24 cellular contexts compared by ENCODE assay signal in the genomic region with DNA sequence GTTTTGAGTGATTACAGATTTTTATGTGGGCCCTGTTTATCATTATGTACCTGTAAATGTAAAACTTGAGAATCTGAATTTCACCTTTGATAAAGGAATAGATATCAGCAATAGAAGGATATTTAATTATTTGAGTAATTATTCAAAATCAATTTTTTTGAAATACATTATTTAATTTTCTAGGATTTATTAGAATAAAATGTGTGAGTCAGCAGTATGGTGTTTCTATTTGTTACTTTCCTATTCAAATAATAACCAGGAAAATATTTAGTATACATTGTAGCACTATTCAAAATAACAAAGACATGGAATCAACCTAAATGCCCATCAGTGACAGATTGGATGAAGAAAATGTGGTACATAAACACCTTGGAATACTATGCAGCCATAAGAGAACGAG.
"Had no signal": no experiment of that assay in that cellular context is flagged by ENCODE, and none has a peak within 500 bp of the region (broad histone marks: within the 10 kb centered on the region; RNA-seq: fewer than 3 reads in every experiment).

No MANE protein-coding gene starts in this region.

- H3K4me1 Mint-ChIP-seq: memory B cell, naive B cell had no signal

- DNase-seq: dermis blood vessel endothelial cell; dorsolateral prefrontal cortex; effector CD4-positive, alpha-beta T cell; effector memory CD4-positive, alpha-beta T cell; foreskin keratinocyte; gastrocnemius medialis; glutamatergic neuron; head of caudate nucleus; heart right ventricle; hippocampal formation; left cardiac atrium; left lung; left ventricle myocardium superior; lower lobe of right lung; mesendoderm; midbrain; mucosa of descending colon; naive B cell; naive thymus-derived CD8-positive, alpha-beta T cell had no signal

- FAIRE-seq: colon, endothelial cell of umbilical vein, islet of Langerhans, keratinocyte had no signal

- H3K9me3 Mint-ChIP-seq: memory B cell; naive B cell; naive thymus-derived CD8-positive, alpha-beta T cell had no signal

- H3K4me3 Mint-ChIP-seq: memory B cell; naive B cell; naive thymus-derived CD8-positive, alpha-beta T cell had no signal

- H3K27ac Mint-ChIP-seq: memory B cell, naive B cell had no signal

- H3K27me3 Mint-ChIP-seq: memory B cell; naive B cell; naive thymus-derived CD8-positive, alpha-beta T cell had no signal
